In the genomic region with DNA sequence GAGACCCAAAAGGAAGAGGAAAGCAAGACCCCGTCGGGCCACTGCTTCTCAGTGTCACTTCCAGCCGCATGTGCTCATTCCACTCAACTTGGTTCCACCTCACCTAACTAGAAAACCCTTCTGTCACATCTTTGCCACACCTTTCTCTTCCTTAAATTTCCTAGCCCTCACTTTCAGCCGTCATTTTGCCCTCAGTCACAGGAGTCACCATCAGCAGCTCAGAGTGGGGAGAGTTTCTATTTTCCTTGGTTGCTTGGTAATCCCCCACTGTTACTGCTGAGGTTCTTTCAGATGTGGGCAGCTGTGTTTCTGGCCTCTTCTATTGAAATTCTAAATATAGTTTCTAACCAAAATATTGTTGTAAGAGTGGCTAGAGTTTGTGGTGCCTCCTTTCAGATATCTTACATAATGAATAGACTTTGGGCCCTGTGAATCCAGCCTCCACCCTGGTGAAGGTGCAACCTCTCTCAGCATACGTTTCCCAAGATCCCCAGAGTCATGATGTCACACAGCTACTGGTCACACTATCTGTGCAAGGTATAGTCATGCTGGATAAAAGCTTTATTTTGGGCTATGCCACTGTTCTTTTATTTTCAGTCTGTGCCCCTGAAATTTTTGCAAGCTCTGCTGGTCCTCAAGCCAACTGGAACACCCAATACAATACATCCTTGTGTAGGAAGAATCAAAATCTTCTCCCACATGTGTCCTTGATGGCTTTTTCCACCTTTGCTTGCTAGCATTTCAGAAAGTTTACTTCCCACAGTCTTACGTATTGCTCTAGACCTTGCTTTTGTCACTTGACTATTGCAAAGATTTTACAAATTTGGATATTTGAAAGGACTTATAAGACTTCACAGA, we compare ENCODE assay signal across 8 cellular contexts. TPM values are rescaled to one million over a fixed set of nuclear protein-coding genes. Genes with fewer than 3 reads are reported as not detected.
DNase-seq lines count a peak whose midpoint lies in the region; ATAC-seq and TF ChIP-seq lines count a peak whose summit lies in the region.

No MANE protein-coding gene starts in this region.

- no peak overlapping the region for H3K4me3 Mint-ChIP-seq in mesothelial cell of epicardium

- TF ChIP-seq CTCF in mesothelial cell of epicardium (IDR thresholded peaks at IDR 0.05; ENCODE audit: unreplicated experiment): no peak

- no peak for DNase-seq in mesothelial cell of epicardium (ENCODE audit: low spot score in 2 of 2, unreplicated experiment in 2 of 2)
- no peak for DNase-seq in NCI-H2107 treated with DMSO at 0.1 percent for 48 hours (lab: John Stamatoyannopoulos, UW; ENCODE audit: unreplicated experiment)
- DNase-seq in D341Med (ENCODE audit: low spot score): no peak
- no peak for DNase-seq in glomerular visceral epithelial cell (ENCODE audit: extremely low spot score)
- no peak for DNase-seq in ACHN

- H3K27me3 Mint-ChIP-seq in mesothelial cell of epicardium (ENCODE audit: low read depth): no peaks in the 10 kb centered on the region

- peaks cover 46% of the 10 kb centered on the region for H3K4me1 Mint-ChIP-seq in mesothelial cell of epicardium

- H3K36me3 Mint-ChIP-seq in mesothelial cell of epicardium: peaks cover 28% of the 10 kb centered on the region

- peak; percentile 52 for ATAC-seq in GM18498 (IDR thresholded peaks at IDR 0.05; ENCODE audit: unreplicated experiment)
- peak; percentile 32 for ATAC-seq in GM21423 (IDR thresholded peaks at IDR 0.05; ENCODE audit: unreplicated experiment)
- ATAC-seq in HG03460 (IDR thresholded peaks at IDR 0.05; ENCODE audit: unreplicated experiment): peak; percentile 43

- peaks cover 5% of the 10 kb centered on the region for H3K9me3 Mint-ChIP-seq in mesothelial cell of epicardium

- in situ Hi-C loops in ACHN (cut with HindIII; ENCODE audit: low pct_ligation_motif_present, low pct_unique_long_range_greater_than_20kb, low sequenced_read_pairs): loop anchor here (25.0 kb wide), 1 partner anchor 167 kb away; a partner anchor contains a TSS

- peak overlapping the region; percentile 39 for H3K27ac Mint-ChIP-seq in mesothelial cell of epicardium

RNA-seq across cellular contexts. Expression of a gene that starts 9.2 kb away (rescaled TPM):
- 2.2 to 3.7 TPM (median 2.3 TPM) in 3 replicates for total RNA-seq in mesothelial cell of epicardium
